ENCODE assay signal across 27 cellular contexts in genomic region chr5:168157141-168157540, GRCh38.
"Had no signal": no experiment of that assay in that cellular context is flagged by ENCODE, and none has a peak within 500 bp of the region (broad histone marks: within the 10 kb centered on the region; RNA-seq: fewer than 3 reads in every experiment).

No MANE protein-coding gene starts in this region.

- H3K36me3 ChIP-seq: stomach, suprapubic skin, thoracic aorta, thyroid gland, tibial artery, tibial nerve, transverse colon, upper lobe of left lung, upper lobe of right lung, uterus, vagina had no signal

- H3K27ac ChIP-seq: stomach, suprapubic skin, testis, thoracic aorta, thyroid gland, tibial artery, tibial nerve, transverse colon, upper lobe of left lung, upper lobe of right lung, uterus, vagina had no signal

- H3K4me1 ChIP-seq: suprapubic skin, testis, thyroid gland, tibial artery, upper lobe of left lung, upper lobe of right lung, uterus, vagina had no signal

- H3K4me3 ChIP-seq: stomach, suprapubic skin, testis, thoracic aorta, thyroid gland, tibial artery, tibial nerve, transverse colon, upper lobe of left lung, upper lobe of right lung, uterus, vagina had no signal

- DNase-seq: stimulated activated CD4-positive, alpha-beta T cell treated with anti-CD3 and anti-CD28 coated beads, Interleukin-2, amount 100 ng/mL, for 48 hours; stimulated activated CD4-positive, alpha-beta T cell treated with anti-CD3 and anti-CD28 coated beads, Interleukin-4, amount 100 ng/mL, for 1 hour; stimulated activated CD4-positive, alpha-beta T cell treated with anti-CD3 and anti-CD28 coated beads, Interleukin-4, amount 100 ng/mL, for 24 hours; stimulated activated CD4-positive, alpha-beta T cell treated with anti-CD3 and anti-CD28 coated beads, Interleukin-4, amount 100 ng/mL, for 4 hours; stimulated activated CD8-positive, alpha-beta memory T cell treated with anti-CD3 and anti-CD28 coated beads, Interleukin-4, amount 100 ng/mL, for 48 hours; stimulated activated naive B cell treated with anti-CD40 and anti-IgM and Interleukin-4, amounts not matched to agents 10 μg/mL and 1 μg/mL and 100 μg/mL, for 72 hours; stimulated activated naive CD4-positive, alpha-beta T cell; stimulated activated naive CD4-positive, alpha-beta T cell treated with Interleukin-2 at 50 U/mL for 16 hours; stimulated activated naive CD8-positive, alpha-beta T cell treated with anti-CD3 and anti-CD28 coated beads, Interleukin-15, amount 100 ng/mL, for 72 hours; stimulated activated naive CD8-positive, alpha-beta T cell treated with anti-CD3 and anti-CD28 coated beads, Interleukin-15, Interleukin-2, amounts not matched to agents 100 U/mL and 50 U/mL, for 24 hours; stomach; substantia nigra; testis; thyroid gland; tibial artery; transverse colon; trophoblast cell; upper lobe of left lung; upper lobe of right lung; uterus had no signal

- FAIRE-seq: urothelium cell line had no signal

- ATAC-seq: stimulated activated effector memory CD8-positive, alpha-beta T cell treated with anti-CD3 and anti-CD28 coated beads, Interleukin-12 subunit alpha, Interleukin-12 subunit beta, amount 100 ng/mL, for 72 hours; stimulated activated memory B cell treated with anti-CD40 and anti-IgM and Interleukin-4, amounts not matched to agents 10 μg/mL and 1 μg/mL and 100 μg/mL, for 72 hours; stimulated activated naive B cell treated with anti-CD40 and anti-IgM and Interleukin-4, amounts not matched to agents 10 μg/mL and 1 μg/mL and 100 μg/mL, for 72 hours; stimulated activated naive CD8-positive, alpha-beta T cell treated with anti-CD3 and anti-CD28 coated beads, Interleukin-15, amount 100 ng/mL, for 72 hours; stimulated activated naive CD8-positive, alpha-beta T cell treated with anti-CD3 and anti-CD28 coated beads, Interleukin-15, Interleukin-2, amounts not matched to agents 100 U/mL and 50 U/mL, for 24 hours; upper lobe of right lung had no signal

- H3K9me3 ChIP-seq: stomach, suprapubic skin, testis, thoracic aorta, thyroid gland, tibial artery, tibial nerve, transverse colon, upper lobe of left lung, upper lobe of right lung, uterus, vagina had no signal

- H3K27me3 ChIP-seq: stomach, suprapubic skin, testis, thyroid gland, transverse colon, upper lobe of left lung, upper lobe of right lung, uterus, vagina had no signal
